16 cellular contexts compared by ENCODE assay signal in the genomic region with DNA sequence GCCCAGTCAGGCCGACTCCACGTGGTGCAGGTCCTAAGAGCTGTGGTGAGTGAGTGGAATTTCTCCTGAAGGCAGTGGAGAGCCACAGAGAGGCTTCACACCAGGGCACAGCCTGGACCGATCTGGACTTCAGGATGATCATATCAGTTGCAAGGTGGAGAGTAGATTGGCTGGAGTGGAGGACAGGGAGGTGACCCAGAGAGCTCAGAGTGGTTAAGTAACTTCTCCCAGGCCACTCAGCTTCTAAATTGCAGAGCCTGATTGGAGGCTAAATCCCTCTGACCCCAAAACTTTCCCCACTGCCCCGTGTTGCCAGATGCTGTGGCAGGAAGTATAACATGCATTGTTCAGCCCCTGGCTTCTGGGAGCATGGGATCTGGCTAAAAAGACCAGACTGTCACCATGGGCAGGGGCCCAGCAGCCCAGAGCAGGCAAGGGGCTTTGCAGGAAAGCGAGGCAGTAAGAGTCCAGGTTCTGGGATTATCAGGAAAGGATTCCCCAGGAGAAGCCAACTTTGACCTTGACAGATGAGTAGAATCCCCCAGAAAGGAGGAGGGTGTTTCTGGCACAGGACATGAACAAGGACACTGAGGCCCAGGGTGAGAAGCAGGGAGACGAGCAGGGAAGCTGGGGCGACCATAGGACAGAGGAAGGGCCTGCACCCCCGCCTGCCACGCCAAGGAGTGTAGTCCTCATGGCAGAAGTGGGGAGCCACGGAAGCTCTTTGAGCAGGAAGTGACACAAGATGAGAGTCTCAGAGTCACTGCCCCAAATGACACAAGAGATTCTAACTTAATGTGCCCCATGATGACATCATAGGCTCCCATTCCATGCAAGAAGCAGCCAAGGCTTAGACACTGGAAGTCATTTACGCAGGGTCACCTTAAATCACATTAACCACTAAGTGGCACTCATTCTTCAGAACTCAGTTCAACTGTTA. TPM values are rescaled to one million over a fixed set of nuclear protein-coding genes. Genes with fewer than 3 reads are reported as not detected.
DNase-seq lines count a peak whose midpoint lies in the region; ATAC-seq, FAIRE-seq and TF ChIP-seq lines count a peak whose summit lies in the region.
"Had no signal": no experiment of that assay in that cellular context is flagged by ENCODE, and none has a peak within 500 bp of the region (broad histone marks: within the 10 kb centered on the region; RNA-seq: fewer than 3 reads in every experiment).

No MANE protein-coding gene starts in this region.

- peaks cover 13% of the 10 kb centered on the region for H3K36me3 ChIP-seq in astrocyte (ENCODE audit: insufficient read depth, low read length)
- peaks cover 0 to 43% (median 0%) of the 10 kb centered on the region in 3 donors for H3K36me3 ChIP-seq in tibial nerve
- H3K36me3 ChIP-seq in Caco-2 (ENCODE audit: control insufficient read depth, insufficient read depth, low read length) = no peaks in the 10 kb centered on the region; the same call in 1 of the 2 replicates

- TF ChIP-seq CTCF in astrocyte (IDR thresholded peaks at IDR 0.05; ENCODE audit: insufficient read depth, low read depth, low read length) = no peak
- no peak for TF ChIP-seq CTCF in tibial nerve (IDR thresholded peaks at IDR 0.05)
- no peak for TF ChIP-seq CTCF in Caco-2 (IDR thresholded peaks at IDR 0.05; ENCODE audit: insufficient read depth in 1 of 2, low read depth in 1 of 2, low read length in 1 of 2, severe bottlenecking in 1 of 2, unreplicated experiment in 1 of 2)

- no peak overlapping the region for H2AFZ ChIP-seq in astrocyte (ENCODE audit: low read depth, low read length)

- DNase-seq in activated CD4-positive, alpha-beta T cell treated with anti-CD3 and anti-CD28 coated beads, Interleukin-2, amount 10 ng/mL, durations not matched to agents 24 days and 14 days = no peak
- no peak for DNase-seq in activated CD4-positive, alpha-beta T cell treated with anti-CD3 and anti-CD28 coated beads for 4 hours
- peak; percentile 41 for DNase-seq in MV-4-11 (lab: John Stamatoyannopoulos, UW)
- DNase-seq in astrocyte (ENCODE audit: low read depth) = no peak
- DNase-seq in natural killer cell treated with Interleukin-12 subunit alpha and Interleukin-12 subunit beta and Interleukin-15 and Interleukin-18, amount 100 ng/mL, for 72 hours (ENCODE audit: low spot score) = no peak
- no peak for DNase-seq in tibial nerve (ENCODE audit: low spot score in 2 of 2)
- DNase-seq in Caco-2 = no peak
- DNase-seq: endodermal cell, foreskin keratinocyte, Karpas-422, mammary epithelial cell, NCI-H2029, NCI-H69, T-helper 9 cell had no signal

- TF ChIP-seq EP300 in tibial nerve (IDR thresholded peaks at IDR 0.05) = no peak

- no peaks in the 10 kb centered on the region for H3K9me3 ChIP-seq in astrocyte (ENCODE audit: insufficient read depth, low read depth, low read length)
- no peaks in the 10 kb centered on the region for H3K9me3 ChIP-seq in tibial nerve
- no peaks in the 10 kb centered on the region for H3K9me3 ChIP-seq in Caco-2

- H3K4me3 Mint-ChIP-seq in activated CD4-positive, alpha-beta T cell treated with anti-CD3 and anti-CD28 coated beads, Interleukin-2, amount 10 ng/mL, durations not matched to agents 24 days and 14 days = no peak overlapping the region
- no peak overlapping the region for H3K4me3 Mint-ChIP-seq in astrocyte (ENCODE audit: unreplicated experiment)
- H3K4me3 Mint-ChIP-seq in natural killer cell treated with Interleukin-12 subunit alpha and Interleukin-12 subunit beta and Interleukin-15 and Interleukin-18, amount 100 ng/mL, for 72 hours = no peak overlapping the region
- H3K4me3 Mint-ChIP-seq in Caco-2 (ENCODE audit: unreplicated experiment) = no peak overlapping the region
- H3K4me3 Mint-ChIP-seq: endodermal cell had no signal

- peaks cover 28% of the 10 kb centered on the region for H3K4me1 Mint-ChIP-seq in activated CD4-positive, alpha-beta T cell treated with anti-CD3 and anti-CD28 coated beads, Interleukin-2, amount 10 ng/mL, durations not matched to agents 24 days and 14 days
- H3K4me1 Mint-ChIP-seq in astrocyte (ENCODE audit: low read depth, unreplicated experiment) = peaks cover 25% of the 10 kb centered on the region
- peaks cover 32 to 33% of the 10 kb centered on the region in 2 donors for H3K4me1 Mint-ChIP-seq in natural killer cell treated with Interleukin-12 subunit alpha and Interleukin-12 subunit beta and Interleukin-15 and Interleukin-18, amount 100 ng/mL, for 72 hours (ENCODE audit: low read depth in 2 of 2)
- peaks cover 12% of the 10 kb centered on the region for H3K4me1 Mint-ChIP-seq in Caco-2 (ENCODE audit: low read depth, unreplicated experiment)

- CTCF ChIA-PET in Caco-2 (lab: Charles Lee) = no interaction called here

- FAIRE-seq in astrocyte (lab: Jason Lieb, UNC) = no peak

- H3K4me3 ChIP-seq in astrocyte (ENCODE audit: insufficient read depth, low read depth, low read length) = no peak overlapping the region
- H3K4me3 ChIP-seq in tibial nerve = no peak overlapping the region
- no peak overlapping the region for H3K4me3 ChIP-seq in Caco-2 (ENCODE audit: low read depth, low read length)
- H3K4me3 ChIP-seq: skin epidermis had no signal

- H3K4me1 ChIP-seq in astrocyte (ENCODE audit: insufficient read depth, low read length) = peaks cover 32% of the 10 kb centered on the region
- peaks cover 0 to 49% (median 32%) of the 10 kb centered on the region in 4 donors for H3K4me1 ChIP-seq in tibial nerve
- peaks cover 13% of the 10 kb centered on the region for H3K4me1 ChIP-seq in Caco-2
- H3K4me1 ChIP-seq: foreskin keratinocyte had no signal

- BruUV-seq in Caco-2 (replicated peaks; lab: Mats Ljungman, UMichigan) = no TSS peak

- H3K27ac ChIP-seq in astrocyte (ENCODE audit: low read depth, low read length) (no peak overlapping the region), tibial nerve (peak overlapping the region in 1 of 4 donors; percentile 17)
- H3K27ac ChIP-seq: foreskin keratinocyte had no signal

- H3K9ac ChIP-seq in astrocyte (ENCODE audit: low read length) = no peak overlapping the region

- H4K20me1 ChIP-seq in astrocyte (ENCODE audit: insufficient read depth, low read length) = peaks cover 74% of the 10 kb centered on the region

- no peak for TF ChIP-seq POLR2A in tibial nerve (IDR thresholded peaks at IDR 0.05)

- peak overlapping the region; percentile 30 for H3K27ac Mint-ChIP-seq in activated CD4-positive, alpha-beta T cell treated with anti-CD3 and anti-CD28 coated beads, Interleukin-2, amount 10 ng/mL, durations not matched to agents 24 days and 14 days
- H3K27ac Mint-ChIP-seq in astrocyte (ENCODE audit: unreplicated experiment) (no peak overlapping the region), Caco-2 (ENCODE audit: unreplicated experiment) (no peak overlapping the region)
- H3K27ac Mint-ChIP-seq in natural killer cell treated with Interleukin-12 subunit alpha and Interleukin-12 subunit beta and Interleukin-15 and Interleukin-18, amount 100 ng/mL, for 72 hours = peak overlapping the region; percentile 45 to 48
- H3K27ac Mint-ChIP-seq: endodermal cell had no signal

- WGBS in tibial nerve, 2 donors = 67 to 69% methylated on average over 11 of the region's 11 CpGs

- H3K4me2 ChIP-seq in astrocyte (ENCODE audit: low read length) = peak overlapping the region; percentile 23

- H3K27me3 ChIP-seq in astrocyte (ENCODE audit: insufficient read depth, low read length) (no peaks in the 10 kb centered on the region), tibial nerve (no peaks in the 10 kb centered on the region), Caco-2 (replicated peaks; ENCODE audit: control insufficient read depth, insufficient read depth, low read length) (no peaks in the 10 kb centered on the region)
- H3K27me3 ChIP-seq: foreskin keratinocyte had no signal

- peaks cover 49% of the 10 kb centered on the region for H3K79me2 ChIP-seq in astrocyte (ENCODE audit: insufficient read depth, low read length)

- peaks cover 25% of the 10 kb centered on the region for H3K36me3 Mint-ChIP-seq in activated CD4-positive, alpha-beta T cell treated with anti-CD3 and anti-CD28 coated beads, Interleukin-2, amount 10 ng/mL, durations not matched to agents 24 days and 14 days (ENCODE audit: low read depth)
- H3K36me3 Mint-ChIP-seq in astrocyte (ENCODE audit: low read depth, unreplicated experiment) (peaks cover 13% of the 10 kb centered on the region), Caco-2 (ENCODE audit: insufficient read depth, unreplicated experiment) (peaks cover 15% of the 10 kb centered on the region)
- no peaks in the 10 kb centered on the region for H3K36me3 Mint-ChIP-seq in natural killer cell treated with Interleukin-12 subunit alpha and Interleukin-12 subunit beta and Interleukin-15 and Interleukin-18, amount 100 ng/mL, for 72 hours

- ATAC-seq in natural killer cell treated with Interleukin-12 subunit alpha and Interleukin-12 subunit beta and Interleukin-15 and Interleukin-18, amount 100 ng/mL, for 72 hours = no peak
- no peak for ATAC-seq in GM18870 (IDR thresholded peaks at IDR 0.05; ENCODE audit: unreplicated experiment)
- ATAC-seq: foreskin keratinocyte had no signal

- POLR2A ChIA-PET in Caco-2 (lab: Charles Lee) = no interaction called here

- intact Hi-C loops in activated CD4-positive, alpha-beta T cell treated with anti-CD3 and anti-CD28 coated beads, Interleukin-2, amount 10 ng/mL, durations not matched to agents 24 days and 14 days (cut with micrococcal nuclease) = loop anchor here (10.0 kb wide), 1 partner anchor 1245 kb away; the partner anchor contains the start of gene CD82
- intact Hi-C loops in Caco-2 (cut with micrococcal nuclease; ENCODE audit: unreplicated experiment) = no loop called here

- no peaks in the 10 kb centered on the region for H3K27me3 Mint-ChIP-seq in activated CD4-positive, alpha-beta T cell treated with anti-CD3 and anti-CD28 coated beads, Interleukin-2, amount 10 ng/mL, durations not matched to agents 24 days and 14 days
- H3K27me3 Mint-ChIP-seq in astrocyte (ENCODE audit: low read depth, unreplicated experiment) (no peaks in the 10 kb centered on the region), Caco-2 (ENCODE audit: insufficient read depth, unreplicated experiment) (no peaks in the 10 kb centered on the region)
- no peaks in the 10 kb centered on the region for H3K27me3 Mint-ChIP-seq in natural killer cell treated with Interleukin-12 subunit alpha and Interleukin-12 subunit beta and Interleukin-15 and Interleukin-18, amount 100 ng/mL, for 72 hours

- no peaks in the 10 kb centered on the region for H3K9me3 Mint-ChIP-seq in activated CD4-positive, alpha-beta T cell treated with anti-CD3 and anti-CD28 coated beads, Interleukin-2, amount 10 ng/mL, durations not matched to agents 24 days and 14 days
- no peaks in the 10 kb centered on the region for H3K9me3 Mint-ChIP-seq in astrocyte (ENCODE audit: unreplicated experiment)
- no peaks in the 10 kb centered on the region for H3K9me3 Mint-ChIP-seq in natural killer cell treated with Interleukin-12 subunit alpha and Interleukin-12 subunit beta and Interleukin-15 and Interleukin-18, amount 100 ng/mL, for 72 hours
- no peaks in the 10 kb centered on the region for H3K9me3 Mint-ChIP-seq in Caco-2 (ENCODE audit: unreplicated experiment)
- H3K9me3 Mint-ChIP-seq: endodermal cell had no signal

RNA-seq across cellular contexts. Expression of gene SLC35C1, which starts 4.8 kb away (rescaled TPM):
- 15.3 and 17.4 TPM in 2 replicates for total RNA-seq in activated CD4-positive, alpha-beta T cell treated with anti-CD3 and anti-CD28 coated beads, Interleukin-2, amount 10 ng/mL, durations not matched to agents 24 days and 14 days
- 23.4 and 24.0 TPM in 2 replicates for total RNA-seq in astrocyte
- total RNA-seq in natural killer cell treated with Interleukin-12 subunit alpha and Interleukin-12 subunit beta and Interleukin-15 and Interleukin-18, amount 100 ng/mL, for 72 hours = 10 to 100 TPM; 15.9 to 18.7 TPM
- 10 to 100 TPM; 20.5 to 33.5 (median 27.2) TPM for total RNA-seq in tibial nerve
- 14.0 and 15.1 TPM in 2 replicates for total RNA-seq in Caco-2 (2022)

RNA-seq across cellular contexts. Expression of gene CRY2, which starts 37.5 kb away (rescaled TPM):
- total RNA-seq in activated CD4-positive, alpha-beta T cell treated with anti-CD3 and anti-CD28 coated beads, Interleukin-2, amount 10 ng/mL, durations not matched to agents 24 days and 14 days = 22.1 and 22.5 TPM in 2 replicates
- total RNA-seq in astrocyte = 14.4 and 16.9 TPM in 2 replicates
- total RNA-seq in natural killer cell treated with Interleukin-12 subunit alpha and Interleukin-12 subunit beta and Interleukin-15 and Interleukin-18, amount 100 ng/mL, for 72 hours = 10 to 100 TPM; 22.8 to 28.5 TPM
- 10 to 100 TPM; 48.8 to 96.4 (median 54.6) TPM for total RNA-seq in tibial nerve
- 28.5 and 31.6 TPM in 2 replicates for total RNA-seq in Caco-2 (2022)

Comparison
In these comparisons a context has a peak if more than half of its experiments do, and no peak if none do; other contexts are left out.
1. H3K27ac Mint-ChIP-seq: peak in activated CD4-positive, alpha-beta T cell treated with anti-CD3 and anti-CD28 coated beads, Interleukin-2, amount 10 ng/mL, durations not matched to agents 24 days and 14 days (single experiment) and natural killer cell treated with Interleukin-12 subunit alpha and Interleukin-12 subunit beta and Interleukin-15 and Interleukin-18, amount 100 ng/mL, for 72 hours (2 of 2); none in astrocyte (single experiment) and Caco-2 (single experiment).